Comparison of ENCODE assay signal across 9 cellular contexts in genomic region chr12:99959549-99960170, GRCh38. TPM values are rescaled to one million over a fixed set of nuclear protein-coding genes. Genes with fewer than 3 reads are reported as not detected.
A peak's percentile ranks its signal among the peaks of the same experiment; 100 is the strongest.
DNase-seq lines count a peak whose midpoint lies in the region; ATAC-seq and TF ChIP-seq lines count a peak whose summit lies in the region.
"Had no signal": no experiment of that assay in that cellular context is flagged by ENCODE, and none has a peak within 500 bp of the region (broad histone marks: within the 10 kb centered on the region; RNA-seq: fewer than 3 reads in every experiment).

No MANE protein-coding gene starts in this region.

- POLR2A ChIA-PET in A673 (lab: Charles Lee; ENCODE audit: low non-redundant PET), result no interaction called here

- H3K27ac ChIP-seq in breast epithelium (peak overlapping the region; percentile 41 to 64), right lobe of liver (no peak overlapping the region), colonic mucosa (no peak overlapping the region), A673 (ENCODE audit: low read depth, low read length, poor library complexity, severe bottlenecking) (no peak overlapping the region)

- BruUV-seq in A673 (replicated peaks; lab: Mats Ljungman, UMichigan), result no TSS peak

- TF ChIP-seq CTCF in breast epithelium (IDR thresholded peaks at IDR 0.05) (no peak), right lobe of liver (IDR thresholded peaks at IDR 0.05) (no peak), colonic mucosa (IDR thresholded peaks at IDR 0.05) (no peak), A673 (conservative IDR thresholded peaks at IDR 0.05; ENCODE audit: low read depth, low read length) (no peak)

- WGBS in right lobe of liver (ENCODE audit: insufficient coverage, low coverage, low lambda C conversion rate, missing lambda C conversion rate), result 12% methylated on average over 4 of the region's 4 CpGs

- ATAC-seq in right lobe of liver (peak; percentile 73 to 95 (median 84)), HG03565 (IDR thresholded peaks at IDR 0.05; ENCODE audit: unreplicated experiment) (no peak), GM21723 (IDR thresholded peaks at IDR 0.05; ENCODE audit: unreplicated experiment) (no peak)

- H3K4me1 ChIP-seq in breast epithelium (no peaks in the 10 kb centered on the region), right lobe of liver (peaks cover 0 to 12% (median 6%) of the 10 kb centered on the region in 4 donors), colonic mucosa (no peaks in the 10 kb centered on the region), A673 (ENCODE audit: insufficient read depth, low read length, poor library complexity, severe bottlenecking) (no peaks in the 10 kb centered on the region)
- H3K4me1 ChIP-seq: Caco-2 had no signal

- H3K36me3 ChIP-seq in breast epithelium (no peaks in the 10 kb centered on the region), right lobe of liver (no peaks in the 10 kb centered on the region), colonic mucosa (no peaks in the 10 kb centered on the region), A673 (ENCODE audit: insufficient read depth, low read length, poor library complexity, severe bottlenecking) (no peaks in the 10 kb centered on the region)

- no peak for TF ChIP-seq POLR2A in breast epithelium (IDR thresholded peaks at IDR 0.05)
- no peak for TF ChIP-seq POLR2A in right lobe of liver (IDR thresholded peaks at IDR 0.05)

- no peak overlapping the region for H3K9ac ChIP-seq in colonic mucosa (ENCODE audit: low read depth in 2 of 2, low read length in 2 of 2)

- CTCF ChIA-PET in A673 (lab: Charles Lee), result no interaction called here

- DNase-seq in DMS53 treated with DMSO at 0.1 percent for 48 hours (lab: John Stamatoyannopoulos, UW; ENCODE audit: unreplicated experiment) (peak; percentile 94), NCI-H446 treated with DMSO at 0.1 percent for 48 hours (lab: John Stamatoyannopoulos, UW) (peak; percentile 96), breast epithelium (ENCODE audit: low spot score in 2 of 2) (no peak), right lobe of liver (no peak), colonic mucosa (no peak), A673 (ENCODE audit: low spot score) (no peak)
- DNase-seq: Caco-2 had no signal

- H3K4me3 ChIP-seq in breast epithelium (no peak overlapping the region), right lobe of liver (no peak overlapping the region), colonic mucosa (no peak overlapping the region), A673 (ENCODE audit: low read depth, low read length, poor library complexity, severe bottlenecking) (no peak overlapping the region)

- H3K27me3 ChIP-seq in breast epithelium (no peaks in the 10 kb centered on the region), right lobe of liver (no peaks in the 10 kb centered on the region), colonic mucosa (no peaks in the 10 kb centered on the region), A673 (replicated peaks; ENCODE audit: insufficient read depth, low read depth, low read length, poor library complexity) (peaks cover 4% of the 10 kb centered on the region)

- intact Hi-C loops in breast epithelium (cut with DNase I; ENCODE audit: low total_unique reads), result no loop called here
- intact Hi-C loops in right lobe of liver (cut with DNase I), result no loop called here
- intact Hi-C loops in colonic mucosa (cut with DNase I), result no loop called here
- intact Hi-C loops in A673 (cut with micrococcal nuclease; ENCODE audit: unreplicated experiment), result no loop called here

- H3K9me3 ChIP-seq in breast epithelium (no peaks in the 10 kb centered on the region), right lobe of liver (no peaks in the 10 kb centered on the region), colonic mucosa (no peaks in the 10 kb centered on the region), A673 (ENCODE audit: low read depth, low read length, poor library complexity, severe bottlenecking) (no peaks in the 10 kb centered on the region)
- H3K9me3 ChIP-seq: Caco-2 had no signal

RNA-seq across cellular contexts. Expression of gene ANKS1B, which starts 25.1 kb away (rescaled TPM):
- total RNA-seq in breast epithelium (100 to 1,000 TPM in 1 of 3 donors, 10 to 100 TPM in 2; 16.6 to 115 (median 32.4) TPM), right lobe of liver (1 to 10 TPM in 1 of 6 experiments, under 1 TPM in 4, not detected in 1; 0.17 to 1.9 (median 0.44) TPM), colonic mucosa (1 to 10 TPM; 1.7 to 3.3 TPM), A673 (2021) (0.99 and 1.1 TPM in 2 replicates)

Comparison
In these comparisons a context has a peak if more than half of its experiments do, and no peak if none do; other contexts are left out.
1. DNase-seq: peak in DMS53 treated with DMSO at 0.1 percent for 48 hours (single experiment) and NCI-H446 treated with DMSO at 0.1 percent for 48 hours (single experiment); none in breast epithelium (0 of 2), right lobe of liver (0 of 3), colonic mucosa (single experiment) and A673 (single experiment).
2. H3K27ac ChIP-seq: peak in breast epithelium (2 of 2); none in right lobe of liver (0 of 3), colonic mucosa (single experiment) and A673 (single experiment).
3. ATAC-seq: peak in right lobe of liver (4 of 4); none in HG03565 (single experiment) and GM21723 (single experiment).